Comparison of ENCODE assay signal across 1 cellular context in genomic region chr13:59514316-59514715, GRCh38.
TF ChIP-seq lines count a peak whose summit lies in the region.

No MANE protein-coding gene starts in this region.

TF ChIP-seq in GM23338, 12 proteins besides CTCF, POLR2A, EP300 and RAD21 (continued from another document):
- no peak for TF ChIP-seq ZNF462 (CRISPR knock-in tag; IDR thresholded peaks at IDR 0.05)
- TF ChIP-seq POLR2AphosphoS5 (IDR thresholded peaks at IDR 0.05; ENCODE audit: low read depth), result no peak
- TF ChIP-seq ZNF331 (CRISPR knock-in tag; IDR thresholded peaks at IDR 0.05; ENCODE audit: low read depth), result no peak
- no peak for TF ChIP-seq ZNF114 (CRISPR knock-in tag; IDR thresholded peaks at IDR 0.05)
- TF ChIP-seq NANOG (IDR thresholded peaks at IDR 0.05; ENCODE audit: borderline replicate concordance), result no peak
